In the genomic region with DNA sequence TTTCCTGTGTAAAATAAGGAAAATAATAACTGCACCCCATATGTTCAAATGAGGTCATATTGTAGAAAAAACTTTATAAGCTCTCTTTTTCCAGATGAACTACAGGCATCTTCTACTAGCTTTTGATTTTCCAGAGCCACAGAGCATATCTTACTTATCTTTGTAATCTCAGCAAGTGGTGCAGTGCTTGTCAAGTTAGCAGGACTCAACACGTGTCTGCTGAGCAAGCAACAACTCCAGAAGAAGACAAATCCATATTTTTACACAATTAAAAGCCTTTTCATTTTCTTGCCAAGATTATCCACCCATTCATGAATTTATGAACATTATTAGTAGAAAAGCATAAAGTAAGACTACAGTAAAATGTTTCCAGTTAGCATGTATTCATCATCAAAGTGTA, we compare ENCODE assay signal across 20 cellular contexts.
"Had no signal": no experiment of that assay in that cellular context is flagged by ENCODE, and none has a peak within 500 bp of the region (broad histone marks: within the 10 kb centered on the region; RNA-seq: fewer than 3 reads in every experiment).

No MANE protein-coding gene starts in this region.

- DNase-seq: effector CD4-positive, alpha-beta T cell; endodermal cell; heart right ventricle; immature natural killer cell; kidney; left cardiac atrium; left ventricle myocardium inferior; lower lobe of right lung; mesendoderm; naive thymus-derived CD4-positive, alpha-beta T cell; sigmoid colon; stimulated activated CD4-positive, alpha-beta T cell treated with anti-CD3 and anti-CD28 coated beads, Interleukin-4, amount 100 ng/mL, for 1 hour; stimulated activated CD8-positive, alpha-beta memory T cell treated with anti-CD3 and anti-CD28 coated beads, Interleukin-4, amount 100 ng/mL, for 48 hours; stimulated activated naive CD8-positive, alpha-beta T cell treated with anti-CD3 and anti-CD28 coated beads, Interleukin-15, Interleukin-2, amounts not matched to agents 100 U/mL and 50 U/mL, for 24 hours; thyroid gland had no signal

- H3K4me1 ChIP-seq: lower lobe of right lung, sigmoid colon, thyroid gland had no signal

- H3K27ac ChIP-seq: coronary artery, heart right ventricle, left ventricle myocardium inferior, lower lobe of right lung, neutrophil, right atrium auricular region, sigmoid colon, skin epidermis, suprapubic skin, thyroid gland had no signal

- H3K27me3 ChIP-seq: heart right ventricle, neutrophil, right atrium auricular region, sigmoid colon, suprapubic skin, thyroid gland had no signal

- H3K9me3 ChIP-seq: heart right ventricle, left ventricle myocardium inferior, lower lobe of right lung, neutrophil, right atrium auricular region, sigmoid colon, suprapubic skin, thyroid gland had no signal

- H3K4me3 ChIP-seq: coronary artery, heart right ventricle, left ventricle myocardium inferior, lower lobe of right lung, right atrium auricular region, sigmoid colon, skin epidermis, suprapubic skin, thyroid gland had no signal

- H3K36me3 ChIP-seq: heart right ventricle, left ventricle myocardium inferior, lower lobe of right lung, neutrophil, right atrium auricular region, sigmoid colon, suprapubic skin, thyroid gland had no signal
